In genomic region chr16:11250786-11251524, GRCh38 we compare ENCODE assay signal across 12 cellular contexts. TPM values are rescaled to one million over a fixed set of nuclear protein-coding genes. Genes with fewer than 3 reads are reported as not detected.
DNase-seq lines count a peak whose midpoint lies in the region; ATAC-seq, FAIRE-seq and TF ChIP-seq lines count a peak whose summit lies in the region.
"Had no signal": no experiment of that assay in that cellular context is flagged by ENCODE, and none has a peak within 500 bp of the region (broad histone marks: within the 10 kb centered on the region; RNA-seq: fewer than 3 reads in every experiment).

No MANE protein-coding gene starts in this region.

- no peak overlapping the region for H2AFZ ChIP-seq in HepG2 (ENCODE audit: low read length)

- DNase-seq in HepG2 (ENCODE audit: low spot score) (no peak), right lobe of liver (no peak), vagina (ENCODE audit: extremely low spot score in 2 of 2) (no peak), right atrium auricular region (ENCODE audit: low spot score) (no peak), sciatic nerve (ENCODE audit: low spot score) (no peak)
- no peak for DNase-seq in activated naive CD4-positive, alpha-beta T cell treated with anti-CD3 and anti-CD28 coated beads, Interleukin-2, amount 50 U/mL, for 72 hours (ENCODE audit: low spot score in 2 of 2)
- DNase-seq: AML-193, NCI-H2107, SW 1271 had no signal

- no peak overlapping the region for H3K4me3 ChIP-seq in HepG2 (replicated peaks in 1 of 3; ENCODE audit: insufficient read depth in 1 of 3, low read depth in 2 of 3, low read length in 3 of 3)
- H3K4me3 ChIP-seq in right lobe of liver = no peak overlapping the region
- H3K4me3 ChIP-seq in vagina = no peak overlapping the region
- H3K4me3 ChIP-seq in right atrium auricular region = no peak overlapping the region

- H3K27me3 ChIP-seq in HepG2 (ENCODE audit: control insufficient read depth in 1 of 2, insufficient read depth in 2 of 2, low read length in 2 of 2) (no peaks in the 10 kb centered on the region), right lobe of liver (no peaks in the 10 kb centered on the region), vagina (no peaks in the 10 kb centered on the region), right atrium auricular region (no peaks in the 10 kb centered on the region)

- 73% methylated on average over 10 of the region's 10 CpGs for WGBS in HepG2 (ENCODE audit: low lambda C conversion rate)
- 97% methylated on average over 8 of the region's 10 CpGs for WGBS in right lobe of liver (ENCODE audit: insufficient coverage, low coverage, low lambda C conversion rate, missing lambda C conversion rate)

- ATAC-seq in HepG2 (peak; percentile 2), right lobe of liver (no peak), sciatic nerve (no peak)
- no peak for ATAC-seq in activated naive CD4-positive, alpha-beta T cell treated with anti-CD3 and anti-CD28 coated beads, Interleukin-2, amount 50 U/mL, for 72 hours

- no peaks in the 10 kb centered on the region for H3K9me3 Mint-ChIP-seq in activated naive CD4-positive, alpha-beta T cell treated with anti-CD3 and anti-CD28 coated beads, Interleukin-2, amount 50 U/mL, for 72 hours

- no peak for TF ChIP-seq RAD21 in HepG2 (CRISPR knock-in tag; IDR thresholded peaks at IDR 0.05)

- intact Hi-C loops in HepG2 (cut with micrococcal nuclease; ENCODE audit: unreplicated experiment) = no loop called here
- intact Hi-C loops in right lobe of liver (cut with DNase I) = loop anchor here in 1 of 2 donors (10.0 kb wide), 1 partner anchor 46 kb away; no protein-coding TSS in a partner anchor
- intact Hi-C loops in vagina (cut with DNase I) = loop anchor here (10.0 kb wide), 1 partner anchor 696 kb away; no protein-coding TSS in a partner anchor
- intact Hi-C loops in sciatic nerve (cut with DNase I) = loop anchor here (5.0 to 10.0 kb wide), 2 partner anchors 94 to 1409 kb away; partner anchors contain the start of gene RMI2

- POLR2A ChIA-PET in HepG2 (lab: Yijun Ruan, JAX) = interaction anchor here (0.8 to 2.6 kb wide), 10 partner anchors 8 to 306 kb away, joined by 3 to 14 read pairs (median 6); partner anchors contain the start of genes CLEC16A and PRM3

- H3K27ac Mint-ChIP-seq in activated naive CD4-positive, alpha-beta T cell treated with anti-CD3 and anti-CD28 coated beads, Interleukin-2, amount 50 U/mL, for 72 hours = peak overlapping the region; percentile 97 to 98

- H3K79me2 ChIP-seq in HepG2 (ENCODE audit: insufficient read depth, low read length) = peaks cover 26% of the 10 kb centered on the region

- TF ChIP-seq CTCF in HepG2 (CRISPR knock-in tag; IDR thresholded peaks at IDR 0.05) = no peak
- TF ChIP-seq CTCF in right lobe of liver (IDR thresholded peaks at IDR 0.05) = no peak
- no peak for TF ChIP-seq CTCF in vagina (IDR thresholded peaks at IDR 0.05)
- no peak for TF ChIP-seq CTCF in right atrium auricular region (IDR thresholded peaks at IDR 0.05)

- no peak overlapping the region for H3K9ac ChIP-seq in HepG2 (ENCODE audit: insufficient read depth, low read depth, low read length)

- H3K4me1 ChIP-seq in HepG2 (ENCODE audit: insufficient read depth, low read length) = peaks cover 59% of the 10 kb centered on the region
- H3K4me1 ChIP-seq in right lobe of liver = peaks cover 0 to 13% (median 4%) of the 10 kb centered on the region in 4 donors
- H3K4me1 ChIP-seq in vagina = peaks cover 25% of the 10 kb centered on the region
- H3K4me1 ChIP-seq in right atrium auricular region = peaks cover 0 to 10% of the 10 kb centered on the region in 2 donors

- no peak overlapping the region; the same call in 1 of the 2 replicates for H3K4me2 ChIP-seq in HepG2 (ENCODE audit: low read depth, low read length)

- H3K36me3 Mint-ChIP-seq in activated naive CD4-positive, alpha-beta T cell treated with anti-CD3 and anti-CD28 coated beads, Interleukin-2, amount 50 U/mL, for 72 hours = peaks cover 30 to 53% of the 10 kb centered on the region in 2 donors

- no peaks in the 10 kb centered on the region for H3K9me3 ChIP-seq in HepG2 (ENCODE audit: low read length)
- no peaks in the 10 kb centered on the region for H3K9me3 ChIP-seq in right lobe of liver
- no peaks in the 10 kb centered on the region for H3K9me3 ChIP-seq in vagina
- H3K9me3 ChIP-seq in right atrium auricular region = no peaks in the 10 kb centered on the region

- peaks cover 47% of the 10 kb centered on the region for H4K20me1 ChIP-seq in HepG2 (ENCODE audit: insufficient read depth, low read length)

- H3K27ac ChIP-seq in HepG2 (ENCODE audit: extremely low read length, insufficient read depth, low read length) (no peak overlapping the region), right lobe of liver (no peak overlapping the region), vagina (peak overlapping the region; percentile 99), right atrium auricular region (no peak overlapping the region)
- H3K27ac ChIP-seq: HL-60 had no signal

- no TSS peak for BruUV-seq in HepG2 (replicated peaks; lab: Mats Ljungman, UMichigan)

- H3K36me3 ChIP-seq in HepG2 (replicated peaks in 1 of 2; ENCODE audit: control insufficient read depth in 1 of 2, insufficient read depth in 2 of 2, low read length in 2 of 2) = peaks cover 2 to 8% of the 10 kb centered on the region in 2 experiments; a peak in 4 of 5 replicates
- H3K36me3 ChIP-seq in right lobe of liver = no peaks in the 10 kb centered on the region
- H3K36me3 ChIP-seq in vagina = no peaks in the 10 kb centered on the region
- H3K36me3 ChIP-seq in right atrium auricular region = no peaks in the 10 kb centered on the region

- TF ChIP-seq POLR2A in HepG2 (IDR thresholded peaks at IDR 0.05; ENCODE audit: insufficient read depth in 1 of 2, low read depth in 2 of 2, low read length in 2 of 2) (peak in 1 of 2 experiments; percentile 8; a peak in 1 of 4 replicates), right lobe of liver (IDR thresholded peaks at IDR 0.05) (no peak), vagina (IDR thresholded peaks at IDR 0.05) (no peak)

- in situ Hi-C loops in HepG2 (cut with HindIII; ENCODE audit: extremely low pct_ligation_motif_present, low pct_unique_long_range_greater_than_20kb) = no loop called here

- CTCF ChIA-PET in HepG2 (lab: Yijun Ruan, JAX; ENCODE audit: low intra/inter-chr PET ratio, low total read pairs) = no interaction called here

- no peak for FAIRE-seq in HepG2 (lab: Jason Lieb, UNC)
- FAIRE-seq: keratinocyte had no signal

- TF ChIP-seq EP300 in HepG2 (IDR thresholded peaks at IDR 0.05; ENCODE audit: low read depth in 2 of 2, low read length in 2 of 2) = no peak
- no peak for TF ChIP-seq EP300 in HepG2 (CRISPR knock-in tag; IDR thresholded peaks at IDR 0.05; ENCODE audit: borderline replicate concordance)

RNA-seq across cellular contexts. Expression of gene SOCS1, which starts 5.0 kb away (rescaled TPM):
- total RNA-seq in HepG2 (2016; rRNA removed; fragmentation: Illumina TruSeq; extraction: Trizol) (3.3 and 5.3 TPM in 2 replicates), right lobe of liver (10 to 100 TPM in 3 of 6 experiments, 1 to 10 TPM in 2, under 1 TPM in 1; 0.88 to 26.6 (median 10.9) TPM), vagina (22.1 TPM), right atrium auricular region (1 to 10 TPM; 4.7 to 5.5 TPM), sciatic nerve (4.3 TPM)
- 5.4 and 8.1 TPM in 2 replicates for total RNA-seq in HepG2 (2016; cell fraction: cytosol; rRNA removed; fragmentation: Illumina TruSeq; extraction: Trizol; ENCODE audit: low read depth)
- total RNA-seq in HepG2 (2016; cell fraction: insoluble cytoplasmic fraction; rRNA removed; fragmentation: Illumina TruSeq; extraction: Trizol) = 2.8 and 4.2 TPM in 2 replicates
- total RNA-seq in HepG2 (2016; cell fraction: membrane; rRNA removed; fragmentation: Illumina TruSeq; extraction: Trizol) = 9.1 and 10.9 TPM in 2 replicates
- total RNA-seq in HepG2 (2016; cell fraction: nucleus; rRNA removed; fragmentation: Illumina TruSeq; extraction: Trizol) = 5.6 and 5.7 TPM in 2 replicates
- polyA plus RNA-seq in HepG2 (2011; rRNA removed) = 6.3 and 9.4 TPM in 2 replicates
- 5.3 and 8.4 TPM in 2 replicates for polyA plus RNA-seq in HepG2 (2011; cell fraction: cytosol; rRNA removed)
- polyA plus RNA-seq in HepG2 (2011; cell fraction: nucleus; rRNA removed) = 30.3 and 31.6 TPM in 2 replicates
- 6.5 and 7.4 TPM in 2 replicates for polyA plus RNA-seq in HepG2 (2012)
- polyA plus RNA-seq in HepG2 (2016; cell fraction: cytosol; fragmentation: Illumina TruSeq; extraction: Trizol; ENCODE audit: low read depth) = 5.5 and 7.8 TPM in 2 replicates
- 5.2 and 6.3 TPM in 2 replicates for polyA plus RNA-seq in HepG2 (2016; cell fraction: insoluble cytoplasmic fraction; fragmentation: Illumina TruSeq; extraction: Trizol; ENCODE audit: low read depth)
- polyA plus RNA-seq in HepG2 (2016; cell fraction: membrane; fragmentation: Illumina TruSeq; extraction: Trizol; ENCODE audit: low read depth) = 7.1 and 9.9 TPM in 2 replicates
- polyA plus RNA-seq in HepG2 (2016; cell fraction: nucleus; fragmentation: Illumina TruSeq; extraction: Trizol; ENCODE audit: insufficient read depth, low read depth) = 8.1 and 8.6 TPM in 2 replicates
- polyA minus RNA-seq in HepG2 (2011; rRNA and poly(A)+ RNA removed; ENCODE audit: low replicate concordance) = 3.9 and 31.0 TPM in 2 replicates
- polyA minus RNA-seq in HepG2 (2011; cell fraction: cytosol; rRNA and poly(A)+ RNA removed) = 12.0 and 14.0 TPM in 2 replicates
- 44.8 and 46.1 TPM in 2 replicates for polyA minus RNA-seq in HepG2 (2011; cell fraction: nucleus; rRNA and poly(A)+ RNA removed)
- total RNA-seq in activated naive CD4-positive, alpha-beta T cell treated with anti-CD3 and anti-CD28 coated beads, Interleukin-2, amount 50 U/mL, for 72 hours = 100 to 1,000 TPM in 1 of 2 donors, 10 to 100 TPM in 1; 57.0 to 123 TPM

RNA-seq across cellular contexts. Expression of gene TNP2, which starts 18.2 kb away (rescaled TPM):
- not detected in 2 replicates for total RNA-seq in HepG2 (2016; rRNA removed; fragmentation: Illumina TruSeq; extraction: Trizol)
- not detected in 2 replicates for total RNA-seq in HepG2 (2016; cell fraction: cytosol; rRNA removed; fragmentation: Illumina TruSeq; extraction: Trizol; ENCODE audit: low read depth)
- not detected in 2 replicates for total RNA-seq in HepG2 (2016; cell fraction: insoluble cytoplasmic fraction; rRNA removed; fragmentation: Illumina TruSeq; extraction: Trizol)
- not detected in 2 replicates for total RNA-seq in HepG2 (2016; cell fraction: membrane; rRNA removed; fragmentation: Illumina TruSeq; extraction: Trizol)
- not detected in 2 replicates for total RNA-seq in HepG2 (2016; cell fraction: nucleus; rRNA removed; fragmentation: Illumina TruSeq; extraction: Trizol)
- not detected in 2 replicates for polyA plus RNA-seq in HepG2 (2011; rRNA removed)
- not detected in 2 replicates for polyA plus RNA-seq in HepG2 (2011; cell fraction: cytosol; rRNA removed)
- polyA plus RNA-seq in HepG2 (2011; cell fraction: nucleus; rRNA removed) = not detected in 2 replicates
- not detected in 2 replicates for polyA plus RNA-seq in HepG2 (2012)
- not detected in 2 replicates for polyA plus RNA-seq in HepG2 (2016; cell fraction: cytosol; fragmentation: Illumina TruSeq; extraction: Trizol; ENCODE audit: low read depth)
- polyA plus RNA-seq in HepG2 (2016; cell fraction: insoluble cytoplasmic fraction; fragmentation: Illumina TruSeq; extraction: Trizol; ENCODE audit: low read depth) = not detected in 2 replicates
- not detected in 2 replicates for polyA plus RNA-seq in HepG2 (2016; cell fraction: membrane; fragmentation: Illumina TruSeq; extraction: Trizol; ENCODE audit: low read depth)
- polyA plus RNA-seq in HepG2 (2016; cell fraction: nucleus; fragmentation: Illumina TruSeq; extraction: Trizol; ENCODE audit: insufficient read depth, low read depth) = not detected in 2 replicates
- polyA minus RNA-seq in HepG2 (2011; rRNA and poly(A)+ RNA removed; ENCODE audit: low replicate concordance) = not detected in 2 replicates
- not detected in 2 replicates for polyA minus RNA-seq in HepG2 (2011; cell fraction: cytosol; rRNA and poly(A)+ RNA removed)
- not detected in 2 replicates for polyA minus RNA-seq in HepG2 (2011; cell fraction: nucleus; rRNA and poly(A)+ RNA removed)
- total RNA-seq in right lobe of liver = not detected
- total RNA-seq in activated naive CD4-positive, alpha-beta T cell treated with anti-CD3 and anti-CD28 coated beads, Interleukin-2, amount 50 U/mL, for 72 hours = not detected
- not detected for total RNA-seq in vagina
- total RNA-seq in right atrium auricular region = not detected
- total RNA-seq in sciatic nerve = not detected
- total RNA-seq: posterior vena cava had no signal
- polyA plus RNA-seq: keratinocyte had no signal

RNA-seq across cellular contexts. Expression of gene PRM3, which starts 22.5 kb away (rescaled TPM):
- total RNA-seq in HepG2 (2016; rRNA removed; fragmentation: Illumina TruSeq; extraction: Trizol) (not detected in 2 replicates), right lobe of liver (not detected), vagina (not detected), right atrium auricular region (not detected), sciatic nerve (not detected)
- not detected in 2 replicates for total RNA-seq in HepG2 (2016; cell fraction: cytosol; rRNA removed; fragmentation: Illumina TruSeq; extraction: Trizol; ENCODE audit: low read depth)
- total RNA-seq in HepG2 (2016; cell fraction: insoluble cytoplasmic fraction; rRNA removed; fragmentation: Illumina TruSeq; extraction: Trizol) = not detected in 2 replicates
- not detected in 2 replicates for total RNA-seq in HepG2 (2016; cell fraction: membrane; rRNA removed; fragmentation: Illumina TruSeq; extraction: Trizol)
- total RNA-seq in HepG2 (2016; cell fraction: nucleus; rRNA removed; fragmentation: Illumina TruSeq; extraction: Trizol) = not detected in 2 replicates
- not detected in 2 replicates for polyA plus RNA-seq in HepG2 (2011; rRNA removed)
- polyA plus RNA-seq in HepG2 (2011; cell fraction: cytosol; rRNA removed) = not detected in 2 replicates
- polyA plus RNA-seq in HepG2 (2011; cell fraction: nucleus; rRNA removed) = not detected in 2 replicates
- not detected in 2 replicates for polyA plus RNA-seq in HepG2 (2012)
- polyA plus RNA-seq in HepG2 (2016; cell fraction: cytosol; fragmentation: Illumina TruSeq; extraction: Trizol; ENCODE audit: low read depth) = not detected in 2 replicates
- polyA plus RNA-seq in HepG2 (2016; cell fraction: insoluble cytoplasmic fraction; fragmentation: Illumina TruSeq; extraction: Trizol; ENCODE audit: low read depth) = not detected in 2 replicates
- polyA plus RNA-seq in HepG2 (2016; cell fraction: membrane; fragmentation: Illumina TruSeq; extraction: Trizol; ENCODE audit: low read depth) = not detected in 2 replicates
- not detected in 2 replicates for polyA plus RNA-seq in HepG2 (2016; cell fraction: nucleus; fragmentation: Illumina TruSeq; extraction: Trizol; ENCODE audit: insufficient read depth, low read depth)
- polyA minus RNA-seq in HepG2 (2011; rRNA and poly(A)+ RNA removed; ENCODE audit: low replicate concordance) = not detected in 2 replicates
- polyA minus RNA-seq in HepG2 (2011; cell fraction: cytosol; rRNA and poly(A)+ RNA removed) = not detected in 2 replicates
- 2.8 TPM in 1 of 2 replicates, not detected in the other for polyA minus RNA-seq in HepG2 (2011; cell fraction: nucleus; rRNA and poly(A)+ RNA removed)
- total RNA-seq in activated naive CD4-positive, alpha-beta T cell treated with anti-CD3 and anti-CD28 coated beads, Interleukin-2, amount 50 U/mL, for 72 hours = not detected
- total RNA-seq: posterior vena cava had no signal
- polyA plus RNA-seq: keratinocyte had no signal

RNA-seq across cellular contexts. Expression of gene PRM2, which starts 25.3 kb away (rescaled TPM):
- total RNA-seq in HepG2 (2016; rRNA removed; fragmentation: Illumina TruSeq; extraction: Trizol) = not detected in 2 replicates
- 0.61 TPM in 1 of 2 replicates, not detected in the other for total RNA-seq in HepG2 (2016; cell fraction: cytosol; rRNA removed; fragmentation: Illumina TruSeq; extraction: Trizol; ENCODE audit: low read depth)
- total RNA-seq in HepG2 (2016; cell fraction: insoluble cytoplasmic fraction; rRNA removed; fragmentation: Illumina TruSeq; extraction: Trizol) = not detected in 2 replicates
- 0.28 and 0.52 TPM in 2 replicates for total RNA-seq in HepG2 (2016; cell fraction: membrane; rRNA removed; fragmentation: Illumina TruSeq; extraction: Trizol)
- not detected in 2 replicates for total RNA-seq in HepG2 (2016; cell fraction: nucleus; rRNA removed; fragmentation: Illumina TruSeq; extraction: Trizol)
- polyA plus RNA-seq in HepG2 (2011; rRNA removed) = 0.54 TPM in 1 of 2 replicates, not detected in the other
- 0.19 and 0.26 TPM in 2 replicates for polyA plus RNA-seq in HepG2 (2011; cell fraction: cytosol; rRNA removed)
- not detected in 2 replicates for polyA plus RNA-seq in HepG2 (2011; cell fraction: nucleus; rRNA removed)
- not detected in 2 replicates for polyA plus RNA-seq in HepG2 (2012)
- 1.6 and 2.0 TPM in 2 replicates for polyA plus RNA-seq in HepG2 (2016; cell fraction: cytosol; fragmentation: Illumina TruSeq; extraction: Trizol; ENCODE audit: low read depth)
- polyA plus RNA-seq in HepG2 (2016; cell fraction: insoluble cytoplasmic fraction; fragmentation: Illumina TruSeq; extraction: Trizol; ENCODE audit: low read depth) = 0.56 TPM in 1 of 2 replicates, not detected in the other
- polyA plus RNA-seq in HepG2 (2016; cell fraction: membrane; fragmentation: Illumina TruSeq; extraction: Trizol; ENCODE audit: low read depth) = 0.55 and 0.73 TPM in 2 replicates
- polyA plus RNA-seq in HepG2 (2016; cell fraction: nucleus; fragmentation: Illumina TruSeq; extraction: Trizol; ENCODE audit: insufficient read depth, low read depth) = not detected in 2 replicates
- not detected in 2 replicates for polyA minus RNA-seq in HepG2 (2011; rRNA and poly(A)+ RNA removed; ENCODE audit: low replicate concordance)
- not detected in 2 replicates for polyA minus RNA-seq in HepG2 (2011; cell fraction: cytosol; rRNA and poly(A)+ RNA removed)
- polyA minus RNA-seq in HepG2 (2011; cell fraction: nucleus; rRNA and poly(A)+ RNA removed) = not detected in 2 replicates
- not detected for total RNA-seq in right lobe of liver
- total RNA-seq in activated naive CD4-positive, alpha-beta T cell treated with anti-CD3 and anti-CD28 coated beads, Interleukin-2, amount 50 U/mL, for 72 hours = not detected
- not detected for total RNA-seq in vagina
- total RNA-seq in right atrium auricular region = not detected
- not detected for total RNA-seq in sciatic nerve
- total RNA-seq: posterior vena cava had no signal
- polyA plus RNA-seq: keratinocyte had no signal

RNA-seq across cellular contexts. Expression of gene PRM1, which starts 30.2 kb away (rescaled TPM):
- not detected in 2 replicates for total RNA-seq in HepG2 (2016; rRNA removed; fragmentation: Illumina TruSeq; extraction: Trizol)
- total RNA-seq in HepG2 (2016; cell fraction: cytosol; rRNA removed; fragmentation: Illumina TruSeq; extraction: Trizol; ENCODE audit: low read depth) = not detected in 2 replicates
- not detected in 2 replicates for total RNA-seq in HepG2 (2016; cell fraction: insoluble cytoplasmic fraction; rRNA removed; fragmentation: Illumina TruSeq; extraction: Trizol)
- total RNA-seq in HepG2 (2016; cell fraction: membrane; rRNA removed; fragmentation: Illumina TruSeq; extraction: Trizol) = not detected in 2 replicates
- not detected in 2 replicates for total RNA-seq in HepG2 (2016; cell fraction: nucleus; rRNA removed; fragmentation: Illumina TruSeq; extraction: Trizol)
- polyA plus RNA-seq in HepG2 (2011; rRNA removed) = not detected in 2 replicates
- polyA plus RNA-seq in HepG2 (2011; cell fraction: cytosol; rRNA removed) = 0.44 TPM in 1 of 2 replicates, not detected in the other
- not detected in 2 replicates for polyA plus RNA-seq in HepG2 (2011; cell fraction: nucleus; rRNA removed)
- polyA plus RNA-seq in HepG2 (2012) = not detected in 2 replicates
- polyA plus RNA-seq in HepG2 (2016; cell fraction: cytosol; fragmentation: Illumina TruSeq; extraction: Trizol; ENCODE audit: low read depth) = not detected in 2 replicates
- polyA plus RNA-seq in HepG2 (2016; cell fraction: insoluble cytoplasmic fraction; fragmentation: Illumina TruSeq; extraction: Trizol; ENCODE audit: low read depth) = not detected in 2 replicates
- not detected in 2 replicates for polyA plus RNA-seq in HepG2 (2016; cell fraction: membrane; fragmentation: Illumina TruSeq; extraction: Trizol; ENCODE audit: low read depth)
- polyA plus RNA-seq in HepG2 (2016; cell fraction: nucleus; fragmentation: Illumina TruSeq; extraction: Trizol; ENCODE audit: insufficient read depth, low read depth) = not detected in 2 replicates
- polyA minus RNA-seq in HepG2 (2011; rRNA and poly(A)+ RNA removed; ENCODE audit: low replicate concordance) = not detected in 2 replicates
- polyA minus RNA-seq in HepG2 (2011; cell fraction: cytosol; rRNA and poly(A)+ RNA removed) = not detected in 2 replicates
- polyA minus RNA-seq in HepG2 (2011; cell fraction: nucleus; rRNA and poly(A)+ RNA removed) = not detected in 2 replicates
- not detected for total RNA-seq in right lobe of liver
- total RNA-seq in activated naive CD4-positive, alpha-beta T cell treated with anti-CD3 and anti-CD28 coated beads, Interleukin-2, amount 50 U/mL, for 72 hours = not detected
- not detected for total RNA-seq in vagina
- total RNA-seq in right atrium auricular region = not detected
- total RNA-seq in sciatic nerve = not detected
- total RNA-seq: posterior vena cava had no signal
- polyA plus RNA-seq: keratinocyte had no signal
